In the genomic region with DNA sequence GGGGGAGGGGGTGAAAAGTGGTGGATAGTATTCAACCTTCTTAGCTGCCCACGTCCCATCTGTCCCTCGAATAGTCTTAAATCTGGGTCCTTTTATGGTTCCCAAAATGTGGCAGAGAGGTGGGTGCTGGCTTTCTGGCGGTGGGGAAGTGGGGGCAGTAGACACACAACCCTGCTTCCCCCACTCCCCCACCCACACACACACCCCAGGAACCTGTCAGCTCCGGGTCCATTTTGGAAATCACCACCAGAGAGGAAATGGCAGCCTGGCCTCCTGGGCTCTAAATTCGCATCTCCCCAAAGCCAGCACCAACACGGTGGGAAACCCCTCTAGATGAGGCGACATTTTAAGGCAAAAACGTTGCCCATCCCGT, we compare ENCODE assay signal across 11 cellular contexts. TPM values are rescaled to one million over a fixed set of nuclear protein-coding genes. Genes with fewer than 3 reads are reported as not detected.
DNase-seq lines count a peak whose midpoint lies in the region; ATAC-seq and TF ChIP-seq lines count a peak whose summit lies in the region.
"Had no signal": no experiment of that assay in that cellular context is flagged by ENCODE, and none has a peak within 500 bp of the region (broad histone marks: within the 10 kb centered on the region; RNA-seq: fewer than 3 reads in every experiment).

No MANE protein-coding gene starts in this region.

- H3K4me3 ChIP-seq in A673 (ENCODE audit: low read depth, low read length, poor library complexity, severe bottlenecking) (peak overlapping the region; percentile 50), lung (peak overlapping the region; percentile 7), aorta (ENCODE audit: low read length in 2 of 2) (no peak overlapping the region)
- no peak overlapping the region for H3K4me3 ChIP-seq in CD8-positive, alpha-beta T cell (ENCODE audit: low read depth, low read length)

- no peak overlapping the region for H3K27ac ChIP-seq in A673 (ENCODE audit: low read depth, low read length, poor library complexity, severe bottlenecking)
- H3K27ac ChIP-seq in CD8-positive, alpha-beta T cell (ENCODE audit: low read depth, low read length) = no peak overlapping the region
- peak overlapping the region; percentile 80 for H3K27ac ChIP-seq in angular gyrus (ENCODE audit: low read depth, low read length)
- no peak overlapping the region for H3K27ac ChIP-seq in lung (ENCODE audit: low read depth in 1 of 2, low read length in 1 of 2)
- no peak overlapping the region for H3K27ac ChIP-seq in aorta (ENCODE audit: low read depth in 1 of 2, low read length in 2 of 2)

- POLR2A ChIA-PET in A673 (lab: Charles Lee; ENCODE audit: low non-redundant PET) = no interaction called here
- POLR2A ChIA-PET in CD8-positive, alpha-beta T cell (lab: Charles Lee) = no interaction called here

- peaks cover 4% of the 10 kb centered on the region for H3K4me1 Mint-ChIP-seq in CD8-positive, alpha-beta T cell (ENCODE audit: low read depth)

- ATAC-seq in CD8-positive, alpha-beta T cell = no peak
- ATAC-seq in lung (ENCODE audit: insufficient read depth, low FRiP score) (no peak), omental fat pad (ENCODE audit: low FRiP score) (no peak), aorta (ENCODE audit: low FRiP score) (no peak), HG03196 (IDR thresholded peaks at IDR 0.05; ENCODE audit: unreplicated experiment) (no peak)

- H3K27ac Mint-ChIP-seq in CD8-positive, alpha-beta T cell = no peak overlapping the region
- H3K27ac Mint-ChIP-seq: T-helper 2 cell treated with Interferon-gamma antibody and Interleukin-4, amounts not matched to agents 5 μg/mL and 100 μg/mL, for 36 hours had no signal

- peaks cover 16% of the 10 kb centered on the region for H3K27me3 ChIP-seq in A673 (replicated peaks; ENCODE audit: insufficient read depth, low read depth, low read length, poor library complexity)
- no peaks in the 10 kb centered on the region for H3K27me3 ChIP-seq in CD8-positive, alpha-beta T cell (ENCODE audit: insufficient read depth, low read length)
- H3K27me3 ChIP-seq in lung (ENCODE audit: control insufficient read depth, insufficient read depth) = no peaks in the 10 kb centered on the region
- no peaks in the 10 kb centered on the region for H3K27me3 ChIP-seq in aorta (ENCODE audit: control insufficient read depth in 1 of 2, insufficient read depth in 2 of 2, low read length in 1 of 2)

- H3K27me3 Mint-ChIP-seq in CD8-positive, alpha-beta T cell (ENCODE audit: low read depth) = peaks cover 10% of the 10 kb centered on the region

- H3K4me3 Mint-ChIP-seq in CD8-positive, alpha-beta T cell = peak overlapping the region; percentile 35
- H3K4me3 Mint-ChIP-seq: T-helper 2 cell treated with Interferon-gamma antibody and Interleukin-4, amounts not matched to agents 5 μg/mL and 100 μg/mL, for 36 hours had no signal

- H3K36me3 ChIP-seq in A673 (ENCODE audit: insufficient read depth, low read length, poor library complexity, severe bottlenecking) (no peaks in the 10 kb centered on the region), lung (ENCODE audit: control insufficient read depth in 2 of 2, insufficient read depth in 2 of 2, low read length in 2 of 2) (no peaks in the 10 kb centered on the region), aorta (ENCODE audit: control insufficient read depth in 1 of 2, insufficient read depth in 2 of 2, low read length in 1 of 2) (no peaks in the 10 kb centered on the region)
- H3K36me3 ChIP-seq in CD8-positive, alpha-beta T cell (ENCODE audit: insufficient read depth, low read length) = no peaks in the 10 kb centered on the region

- CTCF ChIA-PET in A673 (lab: Charles Lee) = no interaction called here
- CTCF ChIA-PET in CD8-positive, alpha-beta T cell (lab: Charles Lee) = no interaction called here

- 22 to 27% methylated on average over 9 of the region's 9 CpGs for WGBS in lung, 2 donors
- 51 to 57% methylated on average over 9 of the region's 9 CpGs for WGBS in aorta, 2 donors

- no peaks in the 10 kb centered on the region for H3K36me3 Mint-ChIP-seq in CD8-positive, alpha-beta T cell

- TF ChIP-seq CTCF in A673 (conservative IDR thresholded peaks at IDR 0.05; ENCODE audit: low read depth, low read length) (no peak), lung (IDR thresholded peaks at IDR 0.05; ENCODE audit: control extremely low read depth, extremely low read depth) (no peak), omental fat pad (IDR thresholded peaks at IDR 0.05) (no peak)
- TF ChIP-seq CTCF in CD8-positive, alpha-beta T cell (IDR thresholded peaks at IDR 0.05) = no peak

- BruUV-seq in A673 (replicated peaks; lab: Mats Ljungman, UMichigan) = no TSS peak

- H3K9me3 ChIP-seq in A673 (ENCODE audit: low read depth, low read length, poor library complexity, severe bottlenecking) (no peaks in the 10 kb centered on the region), lung (ENCODE audit: control insufficient read depth in 2 of 2, insufficient read depth in 1 of 2, low read length in 1 of 2) (no peaks in the 10 kb centered on the region), aorta (ENCODE audit: control insufficient read depth, low read length) (no peaks in the 10 kb centered on the region)
- H3K9me3 ChIP-seq in CD8-positive, alpha-beta T cell (ENCODE audit: low read length) = no peaks in the 10 kb centered on the region

- H3K4me1 ChIP-seq in A673 (ENCODE audit: insufficient read depth, low read length, poor library complexity, severe bottlenecking) (no peaks in the 10 kb centered on the region), lung (ENCODE audit: control insufficient read depth in 2 of 2, insufficient read depth in 2 of 2, low read length in 2 of 2) (peaks cover 0 to 7% of the 10 kb centered on the region in 2 donors), aorta (ENCODE audit: control insufficient read depth in 1 of 2, insufficient read depth in 2 of 2, low read length in 2 of 2) (no peaks in the 10 kb centered on the region)
- H3K4me1 ChIP-seq in CD8-positive, alpha-beta T cell (ENCODE audit: insufficient read depth, low read length) = peaks cover 6% of the 10 kb centered on the region

- H3K9me3 Mint-ChIP-seq in CD8-positive, alpha-beta T cell = no peaks in the 10 kb centered on the region
- H3K9me3 Mint-ChIP-seq: T-helper 2 cell treated with Interferon-gamma antibody and Interleukin-4, amounts not matched to agents 5 μg/mL and 100 μg/mL, for 36 hours had no signal

- intact Hi-C loops in A673 (cut with micrococcal nuclease; ENCODE audit: unreplicated experiment) (no loop called here), aorta (cut with DNase I) (no loop called here)
- intact Hi-C loops in CD8-positive, alpha-beta T cell (cut with DNase I, micrococcal nuclease) = no loop called here

- DNase-seq in A673 (ENCODE audit: low spot score) (no peak), lung (ENCODE audit: low spot score) (no peak), omental fat pad (ENCODE audit: low spot score) (no peak), aorta (no peak), Kasumi-1 (lab: John Stamatoyannopoulos, UW) (no peak)
- DNase-seq in CD8-positive, alpha-beta T cell = no peak
- DNase-seq: central memory CD4-positive, alpha-beta T cell; OCI-M1 had no signal

RNA-seq across cellular contexts. Expression of a gene that starts 0.8 kb away (rescaled TPM):
- total RNA-seq in A673 (2021) (0.31 TPM in 1 of 2 replicates, not detected in the other), lung (1 to 10 TPM in 1 of 2 donors, under 1 TPM in 1; 0.43 to 1.5 TPM), omental fat pad (under 1 TPM in 2 of 4 donors, not detected in 2; 0.19 to 0.24 TPM), aorta (10 to 100 TPM; 15.3 to 20.8 TPM)
- not detected for total RNA-seq in CD8-positive, alpha-beta T cell
- polyA plus RNA-seq in lung (under 1 TPM; 0.34 to 0.77 TPM), aorta (10 to 100 TPM in 1 of 2 donors, 1 to 10 TPM in 1; 9.1 to 43.6 TPM)

RNA-seq across cellular contexts. Expression of a gene that starts 9.3 kb away (rescaled TPM):
- total RNA-seq in A673 (2021) = 48.3 and 50.2 TPM in 2 replicates
- total RNA-seq in CD8-positive, alpha-beta T cell = 10 to 100 TPM; 39.8 to 43.0 TPM
- 10 to 100 TPM; 32.6 to 43.1 TPM for total RNA-seq in lung
- polyA plus RNA-seq in lung = 1 to 10 TPM; 8.3 to 9.3 TPM
- 10 to 100 TPM; 27.2 to 35.8 (median 30.1) TPM for total RNA-seq in omental fat pad
- total RNA-seq in aorta = 10 to 100 TPM; 36.7 to 41.9 TPM
- polyA plus RNA-seq in aorta = 1 to 10 TPM; 2.4 to 9.6 TPM

Comparison
In these comparisons a context has a peak if more than half of its experiments do, and no peak if none do; other contexts are left out.
1. H3K4me3 ChIP-seq: peak in A673 (single experiment) and lung (single experiment); none in CD8-positive, alpha-beta T cell (single experiment) and aorta (0 of 2).
2. RNA of a gene that starts 0.8 kb away (total RNA-seq): 15.3 to 20.8 TPM in aorta; 0.43 to 1.5 TPM in lung, 0.19 to 0.24 TPM in omental fat pad, not detected in CD8-positive, alpha-beta T cell and 0.31 TPM in A673; every median in the first group is over 4 times any median in the second.